1 cellular context compared by ENCODE assay signal in genomic region chr16:30395155-30395991, GRCh38.
TF ChIP-seq lines count a peak whose summit lies in the region.

ZNF48 (plus strand) TSS chr16:30395420; CDS start chr16:30395795, 375 bp downstream.

TF ChIP-seq in HepG2, 621 proteins besides CTCF, POLR2A, EP300 and RAD21 (continued from another document and continues in another):
- TF ChIP-seq ZNF543 (CRISPR knock-in tag; IDR thresholded peaks at IDR 0.05) (peak; percentile 91; the same call in 1 of the 2 replicates), NFE2L1 (CRISPR knock-in tag; IDR thresholded peaks at IDR 0.05; ENCODE audit: borderline replicate concordance) (peak; percentile 60; the same call in 1 of the 2 replicates), CENPX (CRISPR knock-in tag; IDR thresholded peaks at IDR 0.05) (no peak), USF2 (IDR thresholded peaks at IDR 0.05; ENCODE audit: low read depth, low read length) (no peak), USF2 (CRISPR knock-in tag; IDR thresholded peaks at IDR 0.05; ENCODE audit: borderline replicate concordance) (no peak), ZKSCAN5 (CRISPR knock-in tag; IDR thresholded peaks at IDR 0.05) (no peak), DMAP1 (CRISPR knock-in tag; IDR thresholded peaks at IDR 0.05) (peak; percentile 62; the same call in 1 of the 2 replicates), ZBTB7B (CRISPR knock-in tag; IDR thresholded peaks at IDR 0.05) (peak; percentile 86), FOXO1 (CRISPR knock-in tag; IDR thresholded peaks at IDR 0.05) (peak; percentile 62), HDAC1 (CRISPR knock-in tag; IDR thresholded peaks at IDR 0.05) (peak; percentile 86), ZNF264 (CRISPR knock-in tag; IDR thresholded peaks at IDR 0.05) (peak; percentile 9; the same call in 1 of the 2 replicates), SPEN (CRISPR knock-in tag; IDR thresholded peaks at IDR 0.05; ENCODE audit: low read depth) (peak; percentile 98), SIX1 (CRISPR knock-in tag; IDR thresholded peaks at IDR 0.05; ENCODE audit: borderline replicate concordance) (no peak), RFX3 (CRISPR knock-in tag; IDR thresholded peaks at IDR 0.05) (no peak), ZNF746 (CRISPR knock-in tag; IDR thresholded peaks at IDR 0.05) (no peak; the same call in 1 of the 2 replicates), NR2F2 (IDR thresholded peaks at IDR 0.05; ENCODE audit: borderline replicate concordance, low read depth) (peak; percentile 25; the same call in 1 of the 2 replicates), NONO (IDR thresholded peaks at IDR 0.05) (no peak), NONO (CRISPR knock-in tag; conservative IDR thresholded peaks at IDR 0.05) (peak; percentile 87), ZFX (CRISPR knock-in tag; IDR thresholded peaks at IDR 0.05; ENCODE audit: low read depth) (peak; percentile 95), ZNF331 (CRISPR knock-in tag; IDR thresholded peaks at IDR 0.05) (peak; percentile 77), ZNF652 (CRISPR knock-in tag; IDR thresholded peaks at IDR 0.05; ENCODE audit: borderline replicate concordance, low read depth) (peak; percentile 99), DDIT3 (CRISPR knock-in tag; IDR thresholded peaks at IDR 0.05) (no peak), ZNF496 (CRISPR knock-in tag; IDR thresholded peaks at IDR 0.05; ENCODE audit: insufficient replicate concordance) (no peak), IKZF4 (CRISPR knock-in tag; IDR thresholded peaks at IDR 0.05; ENCODE audit: borderline replicate concordance, low read depth, not compliant biosample characterization) (peak; percentile 79), FOXA3 (CRISPR knock-in tag; IDR thresholded peaks at IDR 0.05) (peak; percentile 43), ZNF10 (CRISPR knock-in tag; IDR thresholded peaks at IDR 0.05; ENCODE audit: borderline replicate concordance, low read depth) (no peak), ZNF792 (CRISPR knock-in tag; IDR thresholded peaks at IDR 0.05) (peak; percentile 79; the same call in 1 of the 2 replicates), ZNF788 (CRISPR knock-in tag; IDR thresholded peaks at IDR 0.05; ENCODE audit: borderline replicate concordance) (peak; percentile 72; the same call in 1 of the 2 replicates), MBD4 (IDR thresholded peaks at IDR 0.05; ENCODE audit: borderline replicate concordance, low read length) (no peak), SRF (IDR thresholded peaks at IDR 0.05; ENCODE audit: low read depth, low read length) (no peak), DPF2 (CRISPR knock-in tag; IDR thresholded peaks at IDR 0.05; ENCODE audit: borderline replicate concordance, low read depth) (no peak), ZBTB7A (CRISPR knock-in tag; IDR thresholded peaks at IDR 0.05) (peak; percentile 73), EEA1 (CRISPR knock-in tag; IDR thresholded peaks at IDR 0.05; ENCODE audit: borderline replicate concordance) (no peak), AKAP8 (CRISPR knock-in tag; IDR thresholded peaks at IDR 0.05) (no peak), FOXK2 (IDR thresholded peaks at IDR 0.05) (no peak), ZNF672 (CRISPR knock-in tag; IDR thresholded peaks at IDR 0.05) (no peak), ZSCAN29 (CRISPR knock-in tag; conservative IDR thresholded peaks at IDR 0.05) (0 out of 2 replicates have a peak, but pooled peaks have one; percentile 52), ZNF317 (CRISPR knock-in tag; IDR thresholded peaks at IDR 0.05) (no peak), PREB (CRISPR knock-in tag; IDR thresholded peaks at IDR 0.05) (no peak), ZNF782 (CRISPR knock-in tag; IDR thresholded peaks at IDR 0.05; ENCODE audit: borderline replicate concordance) (peak; percentile 95), HOXA9 (CRISPR knock-in tag; IDR thresholded peaks at IDR 0.05; ENCODE audit: borderline replicate concordance) (peak; percentile 90), PRPF4 (IDR thresholded peaks at IDR 0.05; ENCODE audit: low read depth, low read length, poor library complexity, severe bottlenecking) (no peak), CHD2 (IDR thresholded peaks at IDR 0.05; ENCODE audit: low read depth, low read length) (no peak), ISL2 (CRISPR knock-in tag; IDR thresholded peaks at IDR 0.05) (peak; percentile 52), BRCA1 (CRISPR knock-in tag; IDR thresholded peaks at IDR 0.05) (no peak)
- TF ChIP-seq, protein P1, sequence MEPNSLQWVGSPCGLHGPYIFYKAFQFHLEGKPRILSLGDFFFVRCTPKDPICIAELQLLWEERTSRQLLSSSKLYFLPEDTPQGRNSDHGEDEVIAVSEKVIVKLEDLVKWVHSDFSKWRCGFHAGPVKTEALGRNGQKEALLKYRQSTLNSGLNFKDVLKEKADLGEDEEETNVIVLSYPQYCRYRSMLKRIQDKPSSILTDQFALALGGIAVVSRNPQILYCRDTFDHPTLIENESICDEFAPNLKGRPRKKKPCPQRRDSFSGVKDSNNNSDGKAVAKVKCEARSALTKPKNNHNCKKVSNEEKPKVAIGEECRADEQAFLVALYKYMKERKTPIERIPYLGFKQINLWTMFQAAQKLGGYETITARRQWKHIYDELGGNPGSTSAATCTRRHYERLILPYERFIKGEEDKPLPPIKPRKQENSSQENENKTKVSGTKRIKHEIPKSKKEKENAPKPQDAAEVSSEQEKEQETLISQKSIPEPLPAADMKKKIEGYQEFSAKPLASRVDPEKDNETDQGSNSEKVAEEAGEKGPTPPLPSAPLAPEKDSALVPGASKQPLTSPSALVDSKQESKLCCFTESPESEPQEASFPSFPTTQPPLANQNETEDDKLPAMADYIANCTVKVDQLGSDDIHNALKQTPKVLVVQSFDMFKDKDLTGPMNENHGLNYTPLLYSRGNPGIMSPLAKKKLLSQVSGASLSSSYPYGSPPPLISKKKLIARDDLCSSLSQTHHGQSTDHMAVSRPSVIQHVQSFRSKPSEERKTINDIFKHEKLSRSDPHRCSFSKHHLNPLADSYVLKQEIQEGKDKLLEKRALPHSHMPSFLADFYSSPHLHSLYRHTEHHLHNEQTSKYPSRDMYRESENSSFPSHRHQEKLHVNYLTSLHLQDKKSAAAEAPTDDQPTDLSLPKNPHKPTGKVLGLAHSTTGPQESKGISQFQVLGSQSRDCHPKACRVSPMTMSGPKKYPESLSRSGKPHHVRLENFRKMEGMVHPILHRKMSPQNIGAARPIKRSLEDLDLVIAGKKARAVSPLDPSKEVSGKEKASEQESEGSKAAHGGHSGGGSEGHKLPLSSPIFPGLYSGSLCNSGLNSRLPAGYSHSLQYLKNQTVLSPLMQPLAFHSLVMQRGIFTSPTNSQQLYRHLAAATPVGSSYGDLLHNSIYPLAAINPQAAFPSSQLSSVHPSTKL (CRISPR knock-in tag; IDR thresholded peaks at IDR 0.05): peak; percentile 54; the same call in 1 of the 2 replicates
- TF ChIP-seq, protein P2, sequence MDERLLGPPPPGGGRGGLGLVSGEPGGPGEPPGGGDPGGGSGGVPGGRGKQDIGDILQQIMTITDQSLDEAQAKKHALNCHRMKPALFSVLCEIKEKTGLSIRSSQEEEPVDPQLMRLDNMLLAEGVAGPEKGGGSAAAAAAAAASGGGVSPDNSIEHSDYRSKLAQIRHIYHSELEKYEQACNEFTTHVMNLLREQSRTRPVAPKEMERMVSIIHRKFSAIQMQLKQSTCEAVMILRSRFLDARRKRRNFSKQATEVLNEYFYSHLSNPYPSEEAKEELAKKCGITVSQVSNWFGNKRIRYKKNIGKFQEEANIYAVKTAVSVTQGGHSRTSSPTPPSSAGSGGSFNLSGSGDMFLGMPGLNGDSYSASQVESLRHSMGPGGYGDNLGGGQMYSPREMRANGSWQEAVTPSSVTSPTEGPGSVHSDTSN (CRISPR knock-in tag; IDR thresholded peaks at IDR 0.05): no peak
- TF ChIP-seq, protein P3, sequence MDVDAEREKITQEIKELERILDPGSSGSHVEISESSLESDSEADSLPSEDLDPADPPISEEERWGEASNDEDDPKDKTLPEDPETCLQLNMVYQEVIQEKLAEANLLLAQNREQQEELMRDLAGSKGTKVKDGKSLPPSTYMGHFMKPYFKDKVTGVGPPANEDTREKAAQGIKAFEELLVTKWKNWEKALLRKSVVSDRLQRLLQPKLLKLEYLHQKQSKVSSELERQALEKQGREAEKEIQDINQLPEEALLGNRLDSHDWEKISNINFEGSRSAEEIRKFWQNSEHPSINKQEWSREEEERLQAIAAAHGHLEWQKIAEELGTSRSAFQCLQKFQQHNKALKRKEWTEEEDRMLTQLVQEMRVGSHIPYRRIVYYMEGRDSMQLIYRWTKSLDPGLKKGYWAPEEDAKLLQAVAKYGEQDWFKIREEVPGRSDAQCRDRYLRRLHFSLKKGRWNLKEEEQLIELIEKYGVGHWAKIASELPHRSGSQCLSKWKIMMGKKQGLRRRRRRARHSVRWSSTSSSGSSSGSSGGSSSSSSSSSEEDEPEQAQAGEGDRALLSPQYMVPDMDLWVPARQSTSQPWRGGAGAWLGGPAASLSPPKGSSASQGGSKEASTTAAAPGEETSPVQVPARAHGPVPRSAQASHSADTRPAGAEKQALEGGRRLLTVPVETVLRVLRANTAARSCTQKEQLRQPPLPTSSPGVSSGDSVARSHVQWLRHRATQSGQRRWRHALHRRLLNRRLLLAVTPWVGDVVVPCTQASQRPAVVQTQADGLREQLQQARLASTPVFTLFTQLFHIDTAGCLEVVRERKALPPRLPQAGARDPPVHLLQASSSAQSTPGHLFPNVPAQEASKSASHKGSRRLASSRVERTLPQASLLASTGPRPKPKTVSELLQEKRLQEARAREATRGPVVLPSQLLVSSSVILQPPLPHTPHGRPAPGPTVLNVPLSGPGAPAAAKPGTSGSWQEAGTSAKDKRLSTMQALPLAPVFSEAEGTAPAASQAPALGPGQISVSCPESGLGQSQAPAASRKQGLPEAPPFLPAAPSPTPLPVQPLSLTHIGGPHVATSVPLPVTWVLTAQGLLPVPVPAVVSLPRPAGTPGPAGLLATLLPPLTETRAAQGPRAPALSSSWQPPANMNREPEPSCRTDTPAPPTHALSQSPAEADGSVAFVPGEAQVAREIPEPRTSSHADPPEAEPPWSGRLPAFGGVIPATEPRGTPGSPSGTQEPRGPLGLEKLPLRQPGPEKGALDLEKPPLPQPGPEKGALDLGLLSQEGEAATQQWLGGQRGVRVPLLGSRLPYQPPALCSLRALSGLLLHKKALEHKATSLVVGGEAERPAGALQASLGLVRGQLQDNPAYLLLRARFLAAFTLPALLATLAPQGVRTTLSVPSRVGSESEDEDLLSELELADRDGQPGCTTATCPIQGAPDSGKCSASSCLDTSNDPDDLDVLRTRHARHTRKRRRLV (CRISPR knock-in tag; IDR thresholded peaks at IDR 0.05): 0 out of 2 replicates have a peak, but pooled peaks have one; percentile 54
- TF ChIP-seq, protein P4, sequence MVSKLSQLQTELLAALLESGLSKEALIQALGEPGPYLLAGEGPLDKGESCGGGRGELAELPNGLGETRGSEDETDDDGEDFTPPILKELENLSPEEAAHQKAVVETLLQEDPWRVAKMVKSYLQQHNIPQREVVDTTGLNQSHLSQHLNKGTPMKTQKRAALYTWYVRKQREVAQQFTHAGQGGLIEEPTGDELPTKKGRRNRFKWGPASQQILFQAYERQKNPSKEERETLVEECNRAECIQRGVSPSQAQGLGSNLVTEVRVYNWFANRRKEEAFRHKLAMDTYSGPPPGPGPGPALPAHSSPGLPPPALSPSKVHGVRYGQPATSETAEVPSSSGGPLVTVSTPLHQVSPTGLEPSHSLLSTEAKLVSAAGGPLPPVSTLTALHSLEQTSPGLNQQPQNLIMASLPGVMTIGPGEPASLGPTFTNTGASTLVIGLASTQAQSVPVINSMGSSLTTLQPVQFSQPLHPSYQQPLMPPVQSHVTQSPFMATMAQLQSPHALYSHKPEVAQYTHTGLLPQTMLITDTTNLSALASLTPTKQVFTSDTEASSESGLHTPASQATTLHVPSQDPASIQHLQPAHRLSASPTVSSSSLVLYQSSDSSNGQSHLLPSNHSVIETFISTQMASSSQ (IDR thresholded peaks at IDR 0.05; ENCODE audit: low read depth): no peak
- TF ChIP-seq, protein P4 (CRISPR knock-in tag; IDR thresholded peaks at IDR 0.05; ENCODE audit: borderline replicate concordance): peak; percentile 67; the same call in 1 of the 2 replicates
- TF ChIP-seq, protein P5, sequence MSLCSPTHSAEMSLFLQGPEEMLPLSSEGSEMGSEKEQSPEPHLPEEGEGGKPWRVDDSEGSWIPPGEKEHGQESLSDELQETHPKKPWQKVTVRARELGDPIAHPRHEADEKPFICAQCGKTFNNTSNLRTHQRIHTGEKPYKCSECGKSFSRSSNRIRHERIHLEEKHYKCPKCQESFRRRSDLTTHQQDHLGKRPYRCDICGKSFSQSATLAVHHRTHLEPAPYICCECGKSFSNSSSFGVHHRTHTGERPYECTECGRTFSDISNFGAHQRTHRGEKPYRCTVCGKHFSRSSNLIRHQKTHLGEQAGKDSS (CRISPR knock-in tag; IDR thresholded peaks at IDR 0.05; ENCODE audit: borderline replicate concordance, low read depth): no peak; the same call in 1 of the 2 replicates
